Comparison of ENCODE assay signal across 1 cellular context in genomic region chr14:58272589-58273372, GRCh38.
TF ChIP-seq lines count a peak whose summit lies in the region.

No MANE protein-coding gene starts in this region.

TF ChIP-seq in H1, 55 proteins besides CTCF, POLR2A, EP300 and RAD21 (continued from another document):
- TF ChIP-seq SP4 (IDR thresholded peaks at IDR 0.05; ENCODE audit: low read length): no peak
TF ChIP-seq in H1: peak in this region for 1.
